In genomic region chr6:4899249-4899648, GRCh38 we compare ENCODE assay signal across 18 cellular contexts.
"Had no signal": no experiment of that assay in that cellular context is flagged by ENCODE, and none has a peak within 500 bp of the region (broad histone marks: within the 10 kb centered on the region; RNA-seq: fewer than 3 reads in every experiment).

No MANE protein-coding gene starts in this region.

- H3K4me3 ChIP-seq: coronary artery, dorsolateral prefrontal cortex, esophagus muscularis mucosa, gastroesophageal sphincter, heart left ventricle, hepatocyte, left lung, lower lobe of right lung, mucosa of descending colon had no signal

- H3K4me2 ChIP-seq: hepatocyte had no signal

- DNase-seq: dermis blood vessel endothelial cell; dorsolateral prefrontal cortex; effector CD4-positive, alpha-beta T cell; effector memory CD4-positive, alpha-beta T cell; foreskin keratinocyte; heart left ventricle; left cardiac atrium; left lung; left ventricle myocardium superior; lower lobe of right lung; mesenchymal stem cell; mucosa of descending colon; naive B cell had no signal

- H3K4me1 ChIP-seq: esophagus muscularis mucosa, foreskin keratinocyte had no signal

- H3K27ac ChIP-seq: coronary artery, dorsolateral prefrontal cortex, esophagus muscularis mucosa, foreskin keratinocyte, gastroesophageal sphincter, heart left ventricle, hepatocyte, left lung, lower lobe of right lung had no signal

- H3K27ac Mint-ChIP-seq: mesothelial cell of epicardium had no signal

- H3K27me3 Mint-ChIP-seq: naive B cell had no signal

- H3K9me3 ChIP-seq: lower lobe of right lung, mucosa of descending colon had no signal

- H3K27me3 ChIP-seq: dorsolateral prefrontal cortex, esophagus muscularis mucosa, foreskin keratinocyte, gastroesophageal sphincter, heart left ventricle, hepatocyte, left lung had no signal

- H3K4me3 Mint-ChIP-seq: mesothelial cell of epicardium, naive B cell had no signal
